In the genomic region with DNA sequence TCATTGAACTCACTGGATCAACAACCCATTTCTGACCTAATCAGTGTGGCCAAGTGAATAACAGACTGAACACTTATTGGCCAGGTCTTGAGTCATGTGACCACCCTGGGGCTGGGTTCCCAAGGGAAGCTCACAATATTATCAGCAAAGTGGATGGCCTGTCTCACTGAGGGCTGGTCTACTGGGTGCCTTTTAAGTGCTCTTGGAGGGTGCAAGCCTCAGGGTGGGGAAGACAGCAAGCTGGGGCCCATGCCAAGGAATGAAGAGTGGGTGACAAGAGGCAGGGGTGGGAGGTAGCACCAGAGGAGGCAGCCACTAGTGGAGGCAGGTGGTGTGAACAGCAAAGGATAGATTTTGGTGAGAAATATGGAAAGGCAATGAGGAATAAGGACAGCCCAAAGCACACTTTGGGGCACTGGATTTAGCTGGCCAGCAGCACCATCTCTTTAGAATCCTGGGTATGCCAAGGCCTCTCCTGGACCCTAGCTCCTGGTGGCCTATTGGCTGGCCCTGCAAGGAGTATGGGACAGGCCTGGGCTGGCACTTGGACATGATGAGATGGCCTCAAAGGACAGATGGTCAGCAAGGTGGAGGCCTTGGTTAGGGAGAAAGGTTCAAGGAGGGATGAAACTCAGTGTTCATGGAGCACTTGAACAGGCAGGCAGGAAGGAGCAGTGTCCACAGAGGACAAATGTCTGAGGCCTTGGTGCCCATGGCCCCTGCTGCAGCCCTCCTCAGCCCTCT, we compare ENCODE assay signal across 10 cellular contexts. TPM values are rescaled to one million over a fixed set of nuclear protein-coding genes. Genes with fewer than 3 reads are reported as not detected.
A peak's percentile ranks its signal among the peaks of the same experiment; 100 is the strongest.
DNase-seq lines count a peak whose midpoint lies in the region; ATAC-seq and TF ChIP-seq lines count a peak whose summit lies in the region.
"Had no signal": no experiment of that assay in that cellular context is flagged by ENCODE, and none has a peak within 500 bp of the region (broad histone marks: within the 10 kb centered on the region; RNA-seq: fewer than 3 reads in every experiment).

No MANE protein-coding gene starts in this region.

- H3K4me1 Mint-ChIP-seq in CD4-positive, CD25-positive, alpha-beta regulatory T cell = peaks cover 10 to 36% (median 24%) of the 10 kb centered on the region in 4 donors
- peaks cover 14% of the 10 kb centered on the region for H3K4me1 Mint-ChIP-seq in nephron

- DNase-seq in CD4-positive, CD25-positive, alpha-beta regulatory T cell = no peak
- DNase-seq in astrocyte of the spinal cord (ENCODE audit: low read depth, low spot score) = peak; percentile 8
- DNase-seq in dedifferentiated amniotic fluid mesenchymal stem cell (ENCODE audit: extremely low spot score) = no peak
- no peak for DNase-seq in T1000 (lab: John Stamatoyannopoulos, UW)
- DNase-seq: NCI-H2081 treated with DMSO at 0.1 percent for 48 hours, T-helper 9 cell had no signal

- no peaks in the 10 kb centered on the region for H3K9me3 ChIP-seq in CD4-positive, CD25-positive, alpha-beta regulatory T cell (ENCODE audit: control insufficient read depth in 2 of 2, low read length in 2 of 2)

- H3K27ac Mint-ChIP-seq in CD4-positive, CD25-positive, alpha-beta regulatory T cell = peak overlapping the region; percentile 73 to 85 (median 85)
- peak overlapping the region in 2 of 3 experiments; percentile 5 to 15 for H3K27ac Mint-ChIP-seq in nephron

- H3K4me3 Mint-ChIP-seq in CD4-positive, CD25-positive, alpha-beta regulatory T cell = peak overlapping the region; percentile 51 to 94 (median 84)
- peak overlapping the region; percentile 80 to 99 (median 98) for H3K4me3 Mint-ChIP-seq in nephron

- TF ChIP-seq RAD21 in Ishikawa (IDR thresholded peaks at IDR 0.05; ENCODE audit: low read depth) = no peak

- H3K9me3 Mint-ChIP-seq in CD4-positive, CD25-positive, alpha-beta regulatory T cell = no peaks in the 10 kb centered on the region
- no peaks in the 10 kb centered on the region for H3K9me3 Mint-ChIP-seq in nephron

- no peaks in the 10 kb centered on the region for H3K36me3 Mint-ChIP-seq in CD4-positive, CD25-positive, alpha-beta regulatory T cell
- H3K36me3 Mint-ChIP-seq in nephron (ENCODE audit: low read depth) = peaks cover 3% of the 10 kb centered on the region

- TF ChIP-seq EP300 in Ishikawa (IDR thresholded peaks at IDR 0.05; ENCODE audit: borderline replicate concordance) = no peak

- TF ChIP-seq CTCF in astrocyte of the spinal cord (IDR thresholded peaks at IDR 0.05; ENCODE audit: low read depth, low read length) (no peak), nephron (IDR thresholded peaks at IDR 0.05; ENCODE audit: unreplicated experiment in 3 of 3) (no peak)

- in situ Hi-C loops in astrocyte of the spinal cord (cut with HindIII; ENCODE audit: low sequenced_read_pairs) = no loop called here

- peak overlapping the region; percentile 73 for H3K27ac ChIP-seq in CD4-positive, CD25-positive, alpha-beta regulatory T cell (ENCODE audit: insufficient read depth, low read length, poor library complexity, severe bottlenecking)

- H3K4me1 ChIP-seq in CD4-positive, CD25-positive, alpha-beta regulatory T cell (ENCODE audit: control insufficient read depth, insufficient read depth, low read length, poor library complexity, severe bottlenecking) = peaks cover 29% of the 10 kb centered on the region

- ATAC-seq in CD4-positive, CD25-positive, alpha-beta regulatory T cell (ENCODE audit: low read depth in 2 of 2) = no peak
- ATAC-seq in GM21619 (IDR thresholded peaks at IDR 0.05; ENCODE audit: unreplicated experiment) (no peak), HG02588 (IDR thresholded peaks at IDR 0.05; ENCODE audit: unreplicated experiment) (no peak)

- no peaks in the 10 kb centered on the region for H3K27me3 ChIP-seq in CD4-positive, CD25-positive, alpha-beta regulatory T cell (ENCODE audit: control insufficient read depth, insufficient read depth, low read length)

- no peak overlapping the region for H3K4me3 ChIP-seq in CD4-positive, CD25-positive, alpha-beta regulatory T cell (ENCODE audit: low read depth, low read length)
- no peak overlapping the region for H3K4me3 ChIP-seq in astrocyte of the spinal cord (ENCODE audit: low read depth, low read length)

- H3K27me3 Mint-ChIP-seq in CD4-positive, CD25-positive, alpha-beta regulatory T cell = no peaks in the 10 kb centered on the region
- peaks cover 3% of the 10 kb centered on the region for H3K27me3 Mint-ChIP-seq in nephron (ENCODE audit: low read depth)

- H3K36me3 ChIP-seq in CD4-positive, CD25-positive, alpha-beta regulatory T cell (ENCODE audit: control insufficient read depth, insufficient read depth, low read length) = no peaks in the 10 kb centered on the region

TF ChIP-seq in Ishikawa, 13 proteins besides CTCF, POLR2A, EP300 and RAD21:
- peak; percentile 70 for TF ChIP-seq USF1 (IDR thresholded peaks at IDR 0.05)
- no peak for TF ChIP-seq TCF12 (IDR thresholded peaks at IDR 0.05; ENCODE audit: low read depth)

RNA-seq across cellular contexts. Expression of gene HMCES, which starts 34.2 kb away (rescaled TPM):
- 64.1 TPM for total RNA-seq in CD4-positive, CD25-positive, alpha-beta regulatory T cell
- polyA plus RNA-seq in CD4-positive, CD25-positive, alpha-beta regulatory T cell = 100 to 1,000 TPM in 2 of 4 donors, 10 to 100 TPM in 2; 90.9 to 115 (median 100) TPM
